29 cellular contexts compared by ENCODE assay signal in the genomic region with DNA sequence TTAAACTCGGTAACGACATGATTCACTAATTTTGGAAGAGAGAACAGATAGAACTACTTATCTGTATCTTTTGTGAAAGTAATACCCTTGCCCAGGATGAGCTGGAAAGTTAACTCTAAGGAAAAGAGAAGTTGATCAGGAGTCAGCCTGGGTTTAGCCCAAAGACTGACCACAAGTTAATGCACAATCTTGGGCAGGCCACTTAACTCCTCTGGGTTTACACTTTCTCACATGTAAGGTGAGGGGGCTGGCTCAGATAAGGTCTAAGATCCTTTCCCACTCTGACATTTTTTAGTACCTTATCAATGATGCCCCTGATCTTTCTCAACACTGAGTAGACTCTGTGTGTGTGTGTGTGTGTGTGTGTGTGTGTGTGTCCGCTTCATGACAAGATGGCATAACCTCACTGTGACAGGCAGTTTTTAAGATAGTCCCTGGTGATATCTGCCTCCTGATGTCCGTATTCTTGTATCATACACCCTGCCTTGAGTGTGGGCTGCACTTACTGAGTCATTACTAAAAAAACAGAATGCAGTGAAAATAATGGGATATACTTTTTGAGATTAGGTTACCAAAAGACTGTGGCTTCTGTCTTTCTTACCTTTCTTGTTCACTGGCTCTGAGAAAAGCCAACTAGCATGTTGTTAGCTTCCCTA. TPM values are rescaled to one million over a fixed set of nuclear protein-coding genes. Genes with fewer than 3 reads are reported as not detected.
DNase-seq lines count a peak whose midpoint lies in the region; ATAC-seq and TF ChIP-seq lines count a peak whose summit lies in the region.
"Had no signal": no experiment of that assay in that cellular context is flagged by ENCODE, and none has a peak within 500 bp of the region (broad histone marks: within the 10 kb centered on the region; RNA-seq: fewer than 3 reads in every experiment).

No MANE protein-coding gene starts in this region.

- H2AK5ac ChIP-seq in mesenchymal stem cell (ENCODE audit: low read length, severe bottlenecking), result peak overlapping the region; percentile 80

- H3K9ac ChIP-seq in mesenchymal stem cell (ENCODE audit: low read length), result no peak overlapping the region
- H3K9ac ChIP-seq: KMS-11 had no signal

- DNase-seq in mesenchymal stem cell (no peak), prostate gland (ENCODE audit: low spot score) (no peak), GF-D8 (lab: John Stamatoyannopoulos, UW) (no peak), lower lobe of right lung (no peak)
- DNase-seq: activated CD4-positive, alpha-beta T cell treated with anti-CD3 and anti-CD28 coated beads, Interleukin-2, amount 10 ng/mL, durations not matched to agents 7 days and 5 days; activated naive CD4-positive, alpha-beta T cell treated with Interleukin-2 at 50 U/mL for 16 hours; activated T-cell treated with anti-CD3 and anti-CD28 coated beads, Interleukin-2, amount 50 U/mL, for 48 hours; DMS153; H9; left ventricle myocardium superior; midbrain; MM.1S; naive thymus-derived CD4-positive, alpha-beta T cell; NCI-H2029; NCI-H526; NK-92 treated with Interleukin-12 subunit alpha and Interleukin-12 subunit beta, amount 100 ng/mL, for 24 hours; nucleus accumbens; PC-3; Right ventricle myocardium superior; WERI-Rb-1 had no signal

- no peak overlapping the region for H2AFZ ChIP-seq in mesenchymal stem cell (ENCODE audit: low read depth, low read length)

- no peak for TF ChIP-seq POLR2A in prostate gland (IDR thresholded peaks at IDR 0.05)

- H3K4me2 ChIP-seq in mesenchymal stem cell (ENCODE audit: low read length, poor library complexity, severe bottlenecking), result peak overlapping the region; percentile 7
- H3K4me2 ChIP-seq: KMS-11 had no signal

- intact Hi-C loops in prostate gland (cut with DNase I) (no loop called here), lower lobe of right lung (cut with DNase I) (no loop called here)

- H3K14ac ChIP-seq in mesenchymal stem cell (ENCODE audit: low read length in 2 of 2), result no peak overlapping the region

- TF ChIP-seq CTCF in prostate gland (IDR thresholded peaks at IDR 0.05) (no peak), lower lobe of right lung (IDR thresholded peaks at IDR 0.05) (no peak)

- H3K27ac ChIP-seq in mesenchymal stem cell (ENCODE audit: low read length, poor library complexity, severe bottlenecking) (peak overlapping the region; percentile 73), prostate gland (no peak overlapping the region), lower lobe of right lung (no peak overlapping the region)
- H3K27ac ChIP-seq: KMS-11, tibial nerve, WERI-Rb-1 had no signal

- no peak overlapping the region for H2BK120ac ChIP-seq in mesenchymal stem cell (ENCODE audit: low read depth, low read length)

- H4K91ac ChIP-seq in mesenchymal stem cell (ENCODE audit: low read length), result no peak overlapping the region

- H3K36me3 ChIP-seq in mesenchymal stem cell (ENCODE audit: control insufficient read depth in 1 of 2, insufficient read depth in 2 of 2, low read depth in 1 of 2, low read length in 2 of 2) (no peaks in the 10 kb centered on the region), prostate gland (no peaks in the 10 kb centered on the region), lower lobe of right lung (no peaks in the 10 kb centered on the region)
- H3K36me3 ChIP-seq: tibial nerve, WERI-Rb-1 had no signal

- peaks cover 4% of the 10 kb centered on the region for H3K4me1 ChIP-seq in mesenchymal stem cell (ENCODE audit: control insufficient read depth, insufficient read depth, low read depth, low read length)
- no peaks in the 10 kb centered on the region for H3K4me1 ChIP-seq in prostate gland (replicated peaks)
- no peaks in the 10 kb centered on the region for H3K4me1 ChIP-seq in lower lobe of right lung
- H3K4me1 ChIP-seq: tibial nerve had no signal

- no peak overlapping the region for H3K18ac ChIP-seq in mesenchymal stem cell (ENCODE audit: low read depth in 1 of 2, low read length in 2 of 2)

- H2BK5ac ChIP-seq in mesenchymal stem cell (ENCODE audit: low read depth, low read length, poor library complexity, severe bottlenecking), result peak overlapping the region; percentile 35

- peaks cover 4% of the 10 kb centered on the region for H3K9me3 ChIP-seq in mesenchymal stem cell (ENCODE audit: control insufficient read depth, low read length)
- H3K9me3 ChIP-seq in prostate gland, result no peaks in the 10 kb centered on the region
- H3K9me3 ChIP-seq in lower lobe of right lung, result peaks cover 13% of the 10 kb centered on the region

- H3K4me3 ChIP-seq in mesenchymal stem cell (ENCODE audit: insufficient read depth in 1 of 2, low read depth in 1 of 2, low read length in 2 of 2) (no peak overlapping the region), prostate gland (no peak overlapping the region), lower lobe of right lung (no peak overlapping the region)
- H3K4me3 ChIP-seq: tibial nerve had no signal

- WGBS in mesenchymal stem cell, result 48% methylated on average over 2 of the region's 4 CpGs
- WGBS in prostate gland, result 83% methylated on average over 4 of the region's 4 CpGs

- no peak overlapping the region for H3K4ac ChIP-seq in mesenchymal stem cell (ENCODE audit: low read depth in 1 of 2, low read length in 2 of 2)

- ATAC-seq in GM18907 (IDR thresholded peaks at IDR 0.05; ENCODE audit: unreplicated experiment) (peak; percentile 78), GM21825 (IDR thresholded peaks at IDR 0.05; ENCODE audit: unreplicated experiment) (peak; percentile 69), HG03175 (IDR thresholded peaks at IDR 0.05; ENCODE audit: unreplicated experiment) (peak; percentile 61), GM18520 (IDR thresholded peaks at IDR 0.05; ENCODE audit: unreplicated experiment) (no peak), lower lobe of right lung (no peak)
- ATAC-seq: left ventricle myocardium superior; naive thymus-derived CD4-positive, alpha-beta T cell; PC-3 had no signal

- peaks cover 1% of the 10 kb centered on the region for H3K79me1 ChIP-seq in mesenchymal stem cell (replicated peaks; ENCODE audit: low read length, poor library complexity, severe bottlenecking)

- H3K23ac ChIP-seq in mesenchymal stem cell (ENCODE audit: low read length in 2 of 2), result no peak overlapping the region

- no peak overlapping the region for H2BK15ac ChIP-seq in mesenchymal stem cell (ENCODE audit: low read depth, poor library complexity, severe bottlenecking)

- H3K27me3 ChIP-seq in mesenchymal stem cell (ENCODE audit: control insufficient read depth in 1 of 2, insufficient read depth in 1 of 2, low read length in 2 of 2) (no peaks in the 10 kb centered on the region), prostate gland (replicated peaks; ENCODE audit: insufficient read depth) (no peaks in the 10 kb centered on the region), lower lobe of right lung (ENCODE audit: low read depth) (no peaks in the 10 kb centered on the region)
- H3K27me3 ChIP-seq: tibial nerve had no signal

- no peak overlapping the region for H2BK12ac ChIP-seq in mesenchymal stem cell (ENCODE audit: low read length in 2 of 2)

- H4K8ac ChIP-seq in mesenchymal stem cell (ENCODE audit: low read length), result no peak overlapping the region

RNA-seq across cellular contexts. Expression of a gene that starts 56.2 kb away (rescaled TPM):
- not detected for polyA plus RNA-seq in mesenchymal stem cell (2013, experiment 1 of 2)
- polyA plus RNA-seq in mesenchymal stem cell (2013, experiment 2 of 2), result not detected
- not detected for total RNA-seq in prostate gland
- not detected for total RNA-seq in lower lobe of right lung
- total RNA-seq: activated CD4-positive, alpha-beta T cell treated with anti-CD3 and anti-CD28 coated beads, Interleukin-2, amount 10 ng/mL, durations not matched to agents 7 days and 5 days; fibroblast of lung; H9; left ventricle myocardium superior; naive thymus-derived CD4-positive, alpha-beta T cell; Right ventricle myocardium superior; skeletal muscle tissue had no signal
- polyA plus RNA-seq: BJ; fibroblast of lung; naive thymus-derived CD4-positive, alpha-beta T cell had no signal

Comparison
In these comparisons a context has a peak if more than half of its experiments do, and no peak if none do; other contexts are left out.
1. ATAC-seq: peak in GM18907 (single experiment), GM21825 (single experiment) and HG03175 (single experiment); none in GM18520 (single experiment) and lower lobe of right lung (0 of 2).